In genomic region chr9:89428901-89429890, GRCh38 we compare ENCODE assay signal across 9 cellular contexts.
DNase-seq lines count a peak whose midpoint lies in the region; ATAC-seq and TF ChIP-seq lines count a peak whose summit lies in the region.
"Had no signal": no experiment of that assay in that cellular context is flagged by ENCODE, and none has a peak within 500 bp of the region (broad histone marks: within the 10 kb centered on the region; RNA-seq: fewer than 3 reads in every experiment).

No MANE protein-coding gene starts in this region.

- H3K27me3 ChIP-seq in KMS-11 (ENCODE audit: insufficient read depth, low read depth) (no peaks in the 10 kb centered on the region), kidney epithelial cell (ENCODE audit: control insufficient read depth, insufficient read depth, low read length) (no peaks in the 10 kb centered on the region), ascending aorta (no peaks in the 10 kb centered on the region)
- H3K27me3 ChIP-seq: pancreas had no signal

- peaks cover 83% of the 10 kb centered on the region for H3K79me2 ChIP-seq in KMS-11 (ENCODE audit: insufficient read depth, low read depth)

- H3K9ac ChIP-seq in KMS-11, result peak overlapping the region; percentile 18; the same call in 1 of the 2 replicates

- H3K36me3 ChIP-seq in KMS-11 (ENCODE audit: insufficient read depth) (no peaks in the 10 kb centered on the region; the same call in 1 of the 2 replicates), kidney epithelial cell (ENCODE audit: control insufficient read depth, insufficient read depth, low read length) (no peaks in the 10 kb centered on the region), ascending aorta (no peaks in the 10 kb centered on the region)
- H3K36me3 ChIP-seq: pancreas had no signal

- peak overlapping the region; percentile 99 for H3K4me2 ChIP-seq in KMS-11

- H4K20me1 ChIP-seq in KMS-11 (ENCODE audit: insufficient read depth), result no peaks in the 10 kb centered on the region

- no peak for DNase-seq in AG10803 (ENCODE audit: low read depth)
- DNase-seq in activated T-helper 1 cell treated with Interleukin-2 at 50 U/mL for 16 hours (ENCODE audit: low read depth), result peak; percentile 37
- no peak for DNase-seq in kidney epithelial cell (ENCODE audit: low read depth)
- no peak for DNase-seq in HCEC 1CT
- no peak for DNase-seq in ascending aorta (ENCODE audit: low spot score in 2 of 2)
- DNase-seq: pancreas had no signal

- H2AFZ ChIP-seq in KMS-11 (ENCODE audit: low read depth), result no peak overlapping the region

- H3K27ac ChIP-seq in KMS-11 (peak overlapping the region; percentile 93), ascending aorta (no peak overlapping the region)
- H3K27ac ChIP-seq: pancreas had no signal

- TF ChIP-seq CTCF in AG10803 (conservative IDR thresholded peaks at IDR 0.05; ENCODE audit: low read length) (peak; percentile 19; the same call in 1 of the 2 replicates), KMS-11 (conservative IDR thresholded peaks at IDR 0.05; ENCODE audit: low read depth, low read length) (peak; percentile 75), kidney epithelial cell (IDR thresholded peaks at IDR 0.05; ENCODE audit: insufficient read depth, low read length, poor library complexity, severe bottlenecking) (peak; percentile 38), ascending aorta (IDR thresholded peaks at IDR 0.05) (no peak)

- intact Hi-C loops in ascending aorta (cut with DNase I), result no loop called here

- ATAC-seq in GM19395 (IDR thresholded peaks at IDR 0.05; ENCODE audit: unreplicated experiment) (no peak), HG03571 (IDR thresholded peaks at IDR 0.05; ENCODE audit: unreplicated experiment) (no peak)
- ATAC-seq: pancreas had no signal

- H3K4me1 ChIP-seq in KMS-11 (ENCODE audit: low read depth, poor library complexity, severe bottlenecking), result peaks cover 100% of the 10 kb centered on the region
- no peaks in the 10 kb centered on the region for H3K4me1 ChIP-seq in ascending aorta
- H3K4me1 ChIP-seq: pancreas had no signal

- H3K4me3 ChIP-seq in AG10803 (ENCODE audit: low read length), result no peak overlapping the region
- no peak overlapping the region for H3K4me3 ChIP-seq in KMS-11 (IDR thresholded peaks at IDR 0.05; ENCODE audit: insufficient read depth, low read depth, low read length)
- no peak overlapping the region for H3K4me3 ChIP-seq in kidney epithelial cell (ENCODE audit: low read depth, low read length)
- no peak overlapping the region for H3K4me3 ChIP-seq in ascending aorta
- H3K4me3 ChIP-seq: pancreas had no signal

- no peaks in the 10 kb centered on the region for H3K9me3 ChIP-seq in ascending aorta
- H3K9me3 ChIP-seq: pancreas had no signal

Comparison
In these comparisons a context has a peak if more than half of its experiments do, and no peak if none do; other contexts are left out.
1. CTCF ChIP-seq: peak in AG10803 (single experiment), KMS-11 (single experiment) and kidney epithelial cell (single experiment); none in ascending aorta (0 of 3).